8 cellular contexts compared by ENCODE assay signal in the genomic region with DNA sequence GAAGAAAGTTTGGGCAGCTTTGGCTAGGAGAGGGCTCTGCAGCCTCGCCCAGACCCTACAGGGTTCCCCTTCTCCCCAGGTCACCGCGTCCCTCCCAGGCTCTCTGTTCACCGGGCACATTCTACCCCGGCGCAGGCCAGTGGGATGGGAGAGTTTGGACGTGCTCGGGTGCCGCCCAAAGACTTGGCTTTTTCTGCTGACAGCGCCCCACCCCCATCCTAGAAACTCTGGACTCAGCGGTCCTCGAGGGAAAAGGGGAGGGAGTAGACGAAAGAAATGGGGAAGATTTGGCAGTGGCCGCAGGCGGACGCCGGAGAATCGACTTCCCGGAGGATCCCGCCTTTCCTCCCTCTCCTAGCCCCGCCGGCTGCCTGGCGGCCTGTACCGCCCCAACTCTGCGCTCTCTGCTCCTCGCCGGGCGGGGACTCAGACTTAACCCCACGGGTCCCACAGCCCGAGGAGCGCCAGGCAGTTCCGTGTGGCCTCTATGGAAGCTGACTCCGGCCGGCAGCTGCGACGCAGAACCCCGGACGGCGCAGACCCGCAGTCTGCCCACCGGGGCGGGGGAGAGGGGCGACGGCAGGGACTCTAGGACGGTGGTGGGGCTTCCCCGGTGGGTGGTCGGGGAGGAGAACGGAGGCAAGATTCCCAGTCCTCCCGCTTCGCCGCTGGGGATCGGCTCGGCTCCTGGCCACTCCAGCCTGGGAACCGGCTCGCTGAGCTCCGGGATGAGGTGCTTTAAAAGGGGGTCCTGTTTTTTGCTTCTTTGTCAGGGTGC. TPM values are rescaled to one million over a fixed set of nuclear protein-coding genes. Genes with fewer than 3 reads are reported as not detected.
A peak's percentile ranks its signal among the peaks of the same experiment; 100 is the strongest.
DNase-seq lines count a peak whose midpoint lies in the region; ATAC-seq lines count a peak whose summit lies in the region.

No MANE protein-coding gene starts in this region.

- no peaks in the 10 kb centered on the region for H3K36me3 Mint-ChIP-seq in naive B cell

- no peak overlapping the region for H3K27ac Mint-ChIP-seq in naive B cell

- DNase-seq in DMS 273 (lab: John Stamatoyannopoulos, UW; ENCODE audit: unreplicated experiment), result peak; percentile 78
- no peak for DNase-seq in DMS 273 treated with DMSO at 0.1 percent for 48 hours (lab: John Stamatoyannopoulos, UW)
- DNase-seq in RPMI7951 (ENCODE audit: low read depth), result peak; percentile 81
- no peak for DNase-seq in naive B cell
- no peak for DNase-seq in NCI-H187 (lab: John Stamatoyannopoulos, UW)
- no peak for DNase-seq in central memory CD4-positive, alpha-beta T cell

- H3K4me1 Mint-ChIP-seq in naive B cell, result peaks cover 34 to 70% (median 64%) of the 10 kb centered on the region in 3 donors

- H3K27me3 Mint-ChIP-seq in naive B cell, result peaks cover 65 to 83% (median 81%) of the 10 kb centered on the region in 3 donors

- peak overlapping the region; percentile 59 to 92 (median 87) for H3K4me3 Mint-ChIP-seq in naive B cell

- ATAC-seq in esophagus mucosa, result peak; percentile 14
- no peak for ATAC-seq in naive B cell (ENCODE audit: low read depth in 2 of 2)
- ATAC-seq in GM18502 (IDR thresholded peaks at IDR 0.05; ENCODE audit: poor library complexity, unreplicated experiment), result no peak

- peaks cover 0 to 3% (median 0%) of the 10 kb centered on the region in 7 donors for H3K9me3 Mint-ChIP-seq in naive B cell

RNA-seq across cellular contexts. Expression of a gene that starts 0.9 kb away (rescaled TPM):
- 0.78 and 1.4 TPM in 2 replicates for total RNA-seq in RPMI7951 (2014; rRNA removed; shearing (Covaris generic))
- total RNA-seq in esophagus mucosa, result 0.12 TPM
- polyA plus RNA-seq in naive B cell (ENCODE audit: low read depth in 6 of 6), result not detected

Comparison
In these comparisons a context has a peak if more than half of its experiments do, and no peak if none do; other contexts are left out.
1. DNase-seq: peak in DMS 273 (single experiment) and RPMI7951 (single experiment); none in DMS 273 treated with DMSO at 0.1 percent for 48 hours (single experiment), naive B cell (single experiment), NCI-H187 (0 of 2) and central memory CD4-positive, alpha-beta T cell (single experiment).